ENCODE assay signal across 20 cellular contexts in the genomic region with DNA sequence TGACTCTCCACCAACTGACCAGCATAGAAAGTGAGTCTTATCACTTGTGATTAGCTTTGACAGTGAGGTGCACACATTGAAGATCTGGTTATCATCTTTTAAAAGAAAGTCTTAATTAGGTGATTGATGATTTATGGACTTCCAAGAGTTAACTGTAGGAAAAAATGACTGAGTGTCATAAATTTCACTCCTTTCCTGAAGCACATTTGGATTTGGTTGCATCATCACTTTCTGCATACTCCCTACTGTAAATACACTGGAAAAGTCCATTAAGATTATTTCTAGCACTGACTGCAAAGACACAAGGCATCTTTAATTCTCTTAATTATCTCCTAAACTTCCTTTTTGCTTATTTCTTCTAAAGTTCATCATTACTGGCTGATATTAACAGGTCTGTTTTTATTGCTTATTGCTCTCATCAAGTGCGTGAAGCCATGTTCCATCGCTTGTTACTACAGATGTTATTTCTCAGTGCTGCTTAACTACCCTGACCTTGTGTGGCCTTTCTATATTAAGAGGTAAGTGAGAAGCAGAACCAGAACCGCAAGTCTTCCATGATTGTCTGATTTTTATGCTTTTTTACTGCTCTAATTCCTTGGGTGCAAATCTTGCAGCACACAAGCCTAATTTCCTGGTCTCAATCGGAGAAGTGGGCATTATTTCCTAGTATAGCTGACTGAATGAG.
A peak's percentile ranks its signal among the peaks of the same experiment; 100 is the strongest.
DNase-seq lines count a peak whose midpoint lies in the region; ATAC-seq, FAIRE-seq and TF ChIP-seq lines count a peak whose summit lies in the region.
"Had no signal": no experiment of that assay in that cellular context is flagged by ENCODE, and none has a peak within 500 bp of the region (broad histone marks: within the 10 kb centered on the region; RNA-seq: fewer than 3 reads in every experiment).

No MANE protein-coding gene starts in this region.

- TF ChIP-seq POLR2A in HepG2 (IDR thresholded peaks at IDR 0.05; ENCODE audit: insufficient read depth in 1 of 2, low read depth in 2 of 2, low read length in 2 of 2) = no peak
- no peak for TF ChIP-seq POLR2A in right lobe of liver (IDR thresholded peaks at IDR 0.05)

- CTCF ChIA-PET in HepG2 (lab: Yijun Ruan, JAX; ENCODE audit: low intra/inter-chr PET ratio, low total read pairs) = no interaction called here
- CTCF ChIA-PET in CD8-positive, alpha-beta T cell (lab: Charles Lee) = no interaction called here

- H2BK15ac ChIP-seq in mesenchymal stem cell (ENCODE audit: low read depth, poor library complexity, severe bottlenecking) = no peak overlapping the region

- H3K4me3 Mint-ChIP-seq in CD8-positive, alpha-beta T cell = no peak overlapping the region
- H3K4me3 Mint-ChIP-seq: CD4-positive, alpha-beta memory T cell; HFFc6 had no signal

- H2AFZ ChIP-seq in HepG2 (ENCODE audit: low read length) (no peak overlapping the region), mesenchymal stem cell (ENCODE audit: low read depth, low read length) (no peak overlapping the region)

- H4K8ac ChIP-seq in mesenchymal stem cell (ENCODE audit: low read length) = no peak overlapping the region

- no peak overlapping the region for H4K91ac ChIP-seq in mesenchymal stem cell (ENCODE audit: low read length)

- no peak overlapping the region for H3K4me2 ChIP-seq in HepG2 (ENCODE audit: low read depth, low read length)
- no peak overlapping the region for H3K4me2 ChIP-seq in mesenchymal stem cell (ENCODE audit: low read length, poor library complexity, severe bottlenecking)
- H3K4me2 ChIP-seq: BLaER1 had no signal

- POLR2A ChIA-PET in HepG2 (lab: Yijun Ruan, JAX) = no interaction called here
- POLR2A ChIA-PET in CD8-positive, alpha-beta T cell (lab: Charles Lee) = no interaction called here

- H3K27ac ChIP-seq in HepG2 (ENCODE audit: extremely low read length, insufficient read depth, low read length) (no peak overlapping the region), right lobe of liver (no peak overlapping the region), mesenchymal stem cell (ENCODE audit: low read length, poor library complexity, severe bottlenecking) (no peak overlapping the region)
- H3K27ac ChIP-seq in CD8-positive, alpha-beta T cell (ENCODE audit: low read depth, low read length) = no peak overlapping the region
- H3K27ac ChIP-seq: BLaER1 had no signal

- ATAC-seq in HepG2 = no peak
- no peak for ATAC-seq in right lobe of liver
- ATAC-seq in CD8-positive, alpha-beta T cell = no peak
- ATAC-seq in HG03095 (IDR thresholded peaks at IDR 0.05; ENCODE audit: unreplicated experiment) = no peak
- ATAC-seq: Panc1 had no signal

- H3K27ac Mint-ChIP-seq in CD8-positive, alpha-beta T cell = no peak overlapping the region
- H3K27ac Mint-ChIP-seq: CD4-positive, alpha-beta memory T cell; HFFc6 had no signal

- no peak overlapping the region for H3K9ac ChIP-seq in HepG2 (ENCODE audit: insufficient read depth, low read depth, low read length)
- H3K9ac ChIP-seq in mesenchymal stem cell (ENCODE audit: low read length) = no peak overlapping the region
- H3K9ac ChIP-seq: BLaER1 had no signal

- H3K14ac ChIP-seq in mesenchymal stem cell (ENCODE audit: low read length in 2 of 2) = no peak overlapping the region

- TF ChIP-seq CTCF in HepG2 (CRISPR knock-in tag; IDR thresholded peaks at IDR 0.05) (no peak), right lobe of liver (IDR thresholded peaks at IDR 0.05) (no peak)
- TF ChIP-seq CTCF in CD8-positive, alpha-beta T cell (IDR thresholded peaks at IDR 0.05) = no peak

- H3K18ac ChIP-seq in mesenchymal stem cell (ENCODE audit: low read depth in 1 of 2, low read length in 2 of 2) = no peak overlapping the region

- no peak overlapping the region for H3K4ac ChIP-seq in mesenchymal stem cell (ENCODE audit: low read depth in 1 of 2, low read length in 2 of 2)

- H3K4me1 Mint-ChIP-seq in CD8-positive, alpha-beta T cell (ENCODE audit: low read depth) = no peaks in the 10 kb centered on the region
- H3K4me1 Mint-ChIP-seq: CD4-positive, alpha-beta memory T cell had no signal

- H2BK5ac ChIP-seq in mesenchymal stem cell (ENCODE audit: low read depth, low read length, poor library complexity, severe bottlenecking) = no peak overlapping the region

- H2BK120ac ChIP-seq in mesenchymal stem cell (ENCODE audit: low read depth, low read length) = no peak overlapping the region

- no peak overlapping the region for H2AK5ac ChIP-seq in mesenchymal stem cell (ENCODE audit: low read length, severe bottlenecking)

- BruUV-seq in HepG2 (replicated peaks; lab: Mats Ljungman, UMichigan) = no TSS peak

- TF ChIP-seq EP300 in HepG2 (IDR thresholded peaks at IDR 0.05; ENCODE audit: low read depth in 2 of 2, low read length in 2 of 2) (no peak), HepG2 (CRISPR knock-in tag; IDR thresholded peaks at IDR 0.05; ENCODE audit: borderline replicate concordance) (no peak)

- H3K27me3 ChIP-seq in HepG2 (ENCODE audit: control insufficient read depth in 1 of 2, insufficient read depth in 2 of 2, low read length in 2 of 2) (no peaks in the 10 kb centered on the region), right lobe of liver (no peaks in the 10 kb centered on the region), mesenchymal stem cell (ENCODE audit: control insufficient read depth in 1 of 2, insufficient read depth in 1 of 2, low read length in 2 of 2) (no peaks in the 10 kb centered on the region)
- no peaks in the 10 kb centered on the region for H3K27me3 ChIP-seq in CD8-positive, alpha-beta T cell (ENCODE audit: insufficient read depth, low read length)
- H3K27me3 ChIP-seq: BLaER1 had no signal

- no peaks in the 10 kb centered on the region for H3K36me3 Mint-ChIP-seq in CD8-positive, alpha-beta T cell
- H3K36me3 Mint-ChIP-seq: CD4-positive, alpha-beta memory T cell had no signal

- no peak overlapping the region for H2BK12ac ChIP-seq in mesenchymal stem cell (ENCODE audit: low read length in 2 of 2)

- no peak overlapping the region for H3K23ac ChIP-seq in mesenchymal stem cell (ENCODE audit: low read length in 2 of 2)

- no peaks in the 10 kb centered on the region for H3K79me1 ChIP-seq in mesenchymal stem cell (replicated peaks; ENCODE audit: low read length, poor library complexity, severe bottlenecking)

- in situ Hi-C loops in HepG2 (cut with HindIII; ENCODE audit: extremely low pct_ligation_motif_present, low pct_unique_long_range_greater_than_20kb) = no loop called here

- peaks cover 2% of the 10 kb centered on the region for H3K27me3 Mint-ChIP-seq in CD8-positive, alpha-beta T cell (ENCODE audit: low read depth)
- H3K27me3 Mint-ChIP-seq: CD4-positive, alpha-beta memory T cell had no signal

- H3K36me3 ChIP-seq in HepG2 (replicated peaks in 1 of 2; ENCODE audit: control insufficient read depth in 1 of 2, insufficient read depth in 2 of 2, low read length in 2 of 2) (peaks cover 0 to 2% of the 10 kb centered on the region in 2 experiments; a peak in 4 of 5 replicates), right lobe of liver (no peaks in the 10 kb centered on the region), mesenchymal stem cell (ENCODE audit: control insufficient read depth in 1 of 2, insufficient read depth in 2 of 2, low read depth in 1 of 2, low read length in 2 of 2) (peaks cover 0 to 67% of the 10 kb centered on the region in 2 experiments)
- no peaks in the 10 kb centered on the region for H3K36me3 ChIP-seq in CD8-positive, alpha-beta T cell (ENCODE audit: insufficient read depth, low read length)
- H3K36me3 ChIP-seq: BLaER1 had no signal

- H3K9me3 ChIP-seq in HepG2 (ENCODE audit: low read length) (no peaks in the 10 kb centered on the region), right lobe of liver (no peaks in the 10 kb centered on the region), mesenchymal stem cell (ENCODE audit: control insufficient read depth, low read length) (no peaks in the 10 kb centered on the region)
- H3K9me3 ChIP-seq in CD8-positive, alpha-beta T cell (ENCODE audit: low read length) = no peaks in the 10 kb centered on the region
- H3K9me3 ChIP-seq: BLaER1 had no signal

- H3K79me2 ChIP-seq in HepG2 (ENCODE audit: insufficient read depth, low read length) = no peaks in the 10 kb centered on the region

- DNase-seq in HepG2 (ENCODE audit: low spot score) (no peak), right lobe of liver (no peak), amniotic epithelial cell (ENCODE audit: low read depth) (peak; percentile 53), mesenchymal stem cell (peak; percentile 14), mucosa of gallbladder (ENCODE audit: low spot score) (no peak)
- DNase-seq in CD8-positive, alpha-beta T cell = no peak
- DNase-seq: Calu3; CD4-positive, alpha-beta memory T cell; GF-D8; HFFc6; Karpas-422; NCI-H1417 treated with DMSO at 0.1 percent for 48 hours; NCI-H187 treated with DMSO at 0.1 percent for 48 hours; NCI-H2171; NCI-H69 had no signal

- no peak overlapping the region for H3K4me3 ChIP-seq in HepG2 (replicated peaks in 1 of 3; ENCODE audit: insufficient read depth in 1 of 3, low read depth in 2 of 3, low read length in 3 of 3)
- H3K4me3 ChIP-seq in right lobe of liver = no peak overlapping the region
- no peak overlapping the region for H3K4me3 ChIP-seq in mesenchymal stem cell (ENCODE audit: insufficient read depth in 1 of 2, low read depth in 1 of 2, low read length in 2 of 2)
- H3K4me3 ChIP-seq in CD8-positive, alpha-beta T cell (ENCODE audit: low read depth, low read length) = no peak overlapping the region
- H3K4me3 ChIP-seq: BLaER1 had no signal

- no peaks in the 10 kb centered on the region for H3K4me1 ChIP-seq in HepG2 (ENCODE audit: insufficient read depth, low read length)
- no peaks in the 10 kb centered on the region for H3K4me1 ChIP-seq in right lobe of liver
- no peaks in the 10 kb centered on the region for H3K4me1 ChIP-seq in mesenchymal stem cell (ENCODE audit: control insufficient read depth, insufficient read depth, low read depth, low read length)
- H3K4me1 ChIP-seq in CD8-positive, alpha-beta T cell (ENCODE audit: insufficient read depth, low read length) = no peaks in the 10 kb centered on the region
- H3K4me1 ChIP-seq: BLaER1 had no signal

- FAIRE-seq in HepG2 (lab: Jason Lieb, UNC) = no peak
- FAIRE-seq: GM12891, H1 had no signal

- intact Hi-C loops in HepG2 (cut with micrococcal nuclease; ENCODE audit: unreplicated experiment) = no loop called here
- intact Hi-C loops in right lobe of liver (cut with DNase I) = no loop called here
- intact Hi-C loops in CD8-positive, alpha-beta T cell (cut with DNase I, micrococcal nuclease) = no loop called here

- H4K20me1 ChIP-seq in HepG2 (ENCODE audit: insufficient read depth, low read length) = no peaks in the 10 kb centered on the region
- H4K20me1 ChIP-seq: BLaER1 had no signal

- no peaks in the 10 kb centered on the region for H3K9me3 Mint-ChIP-seq in CD8-positive, alpha-beta T cell
- H3K9me3 Mint-ChIP-seq: CD4-positive, alpha-beta memory T cell; HFFc6 had no signal

- WGBS in HepG2 (ENCODE audit: low lambda C conversion rate) = 96% methylated on average over 4 of the region's 4 CpGs
- WGBS in right lobe of liver (ENCODE audit: insufficient coverage, low coverage, low lambda C conversion rate, missing lambda C conversion rate) = 80% methylated on average over 4 of the region's 4 CpGs
- 93% methylated on average over 4 of the region's 4 CpGs for WGBS in mesenchymal stem cell

- no peak for TF ChIP-seq RAD21 in HepG2 (CRISPR knock-in tag; IDR thresholded peaks at IDR 0.05)

TF ChIP-seq in HepG2, 621 proteins besides CTCF, POLR2A, EP300 and RAD21 (continues in another document):
- no peak for TF ChIP-seq ZBTB21 (CRISPR knock-in tag; IDR thresholded peaks at IDR 0.05)
- TF ChIP-seq ATF7 (IDR thresholded peaks at IDR 0.05) = 0 out of 2 replicates have a peak, but pooled peaks have one; percentile 12
- no peak for TF ChIP-seq ATF7 (CRISPR knock-in tag; IDR thresholded peaks at IDR 0.05)

Comparison
In these comparisons a context has a peak if more than half of its experiments do, and no peak if none do; other contexts are left out.
1. DNase-seq: peak in amniotic epithelial cell (single experiment) and mesenchymal stem cell (single experiment); none in HepG2 (single experiment), right lobe of liver (0 of 3), mucosa of gallbladder (single experiment) and CD8-positive, alpha-beta T cell (0 of 7).